8 cellular contexts compared by ENCODE assay signal in the genomic region with DNA sequence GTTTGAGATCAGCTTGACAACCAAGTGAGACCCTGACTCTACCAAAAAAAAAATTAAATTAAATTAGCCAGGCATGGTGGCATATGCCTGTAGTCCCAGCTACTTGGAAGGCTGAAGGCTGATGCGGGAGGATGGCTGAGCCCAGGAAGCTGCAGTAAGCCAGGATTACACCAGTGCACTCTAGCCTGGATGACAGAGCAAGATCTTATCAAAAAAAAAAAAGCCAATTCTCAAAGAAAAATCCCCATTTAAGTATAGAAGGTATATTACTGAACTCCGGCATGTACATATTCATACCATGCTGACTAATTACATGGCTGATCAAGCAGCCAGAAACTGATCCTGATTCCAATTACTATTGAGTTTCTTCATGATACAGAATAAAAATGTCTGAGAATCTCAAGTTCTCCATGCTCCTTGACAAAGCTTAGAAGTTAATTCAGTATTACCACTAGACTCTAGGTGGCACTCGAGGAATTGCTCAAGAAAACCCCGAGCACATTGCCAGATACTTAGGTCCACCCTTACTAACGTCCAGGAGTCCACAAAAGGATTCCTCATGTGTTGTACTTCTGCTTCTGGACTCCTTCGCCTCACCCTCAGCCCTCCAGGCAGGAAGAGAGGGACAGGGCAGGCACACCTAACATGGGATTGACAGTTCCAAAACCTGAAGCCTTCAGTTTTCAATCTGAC.
DNase-seq lines count a peak whose midpoint lies in the region; ATAC-seq and TF ChIP-seq lines count a peak whose summit lies in the region.

No MANE protein-coding gene starts in this region.

- no peaks in the 10 kb centered on the region for H3K9me3 ChIP-seq in DND-41 (ENCODE audit: insufficient read depth, low read length, severe bottlenecking)

- no peak overlapping the region for H3K4me2 ChIP-seq in DND-41 (ENCODE audit: insufficient read depth, low read length)

- no peak for ATAC-seq in DND-41 (ENCODE audit: insufficient read depth, low read depth)
- ATAC-seq in GM21367 (IDR thresholded peaks at IDR 0.05; ENCODE audit: unreplicated experiment), result peak; percentile 56
- ATAC-seq in SK-N-SH treated with all-trans-retinoic acid at 6 μM for 48 hours, result peak; percentile 96
- ATAC-seq in foreskin keratinocyte, result peak; percentile 52

- H3K9me3 Mint-ChIP-seq in activated CD4-positive, alpha-beta T cell treated with anti-CD3 and anti-CD28 coated beads, Interleukin-2, amount 10 ng/mL, durations not matched to agents 24 days and 14 days, result no peaks in the 10 kb centered on the region

- H3K27ac ChIP-seq in DND-41 (ENCODE audit: low read length), result no peak overlapping the region
- H3K27ac ChIP-seq in HL-60 (replicated peaks), result no peak overlapping the region
- peak overlapping the region; percentile 98 for H3K27ac ChIP-seq in foreskin keratinocyte

- H3K4me1 Mint-ChIP-seq in activated CD4-positive, alpha-beta T cell treated with anti-CD3 and anti-CD28 coated beads, Interleukin-2, amount 10 ng/mL, durations not matched to agents 24 days and 14 days, result no peaks in the 10 kb centered on the region

- no peak overlapping the region for H3K9ac ChIP-seq in DND-41 (ENCODE audit: low read depth, low read length)

- no peaks in the 10 kb centered on the region for H3K36me3 ChIP-seq in DND-41 (ENCODE audit: insufficient read depth, low read length)

- H3K4me3 Mint-ChIP-seq in activated CD4-positive, alpha-beta T cell treated with anti-CD3 and anti-CD28 coated beads, Interleukin-2, amount 10 ng/mL, durations not matched to agents 24 days and 14 days, result no peak overlapping the region

- H4K20me1 ChIP-seq in DND-41 (ENCODE audit: insufficient read depth, low read length), result peaks cover 52% of the 10 kb centered on the region

- DNase-seq in DND-41, result no peak
- peak in 1 of 2 experiments; percentile 33 for DNase-seq in HL-60 (ENCODE audit: low read depth in 1 of 2, low spot score in 1 of 2)
- DNase-seq in foreskin keratinocyte, result peak; percentile 80 to 93
- peak; percentile 40 for DNase-seq in putamen (ENCODE audit: low spot score)
- no peak for DNase-seq in activated CD4-positive, alpha-beta T cell treated with anti-CD3 and anti-CD28 coated beads, Interleukin-2, amount 10 ng/mL, durations not matched to agents 24 days and 14 days
- DNase-seq in activated CD8-positive, alpha-beta memory T cell treated with anti-CD3 and anti-CD28 coated beads for 24 hours, result no peak

- peaks cover 4% of the 10 kb centered on the region for H3K27me3 Mint-ChIP-seq in activated CD4-positive, alpha-beta T cell treated with anti-CD3 and anti-CD28 coated beads, Interleukin-2, amount 10 ng/mL, durations not matched to agents 24 days and 14 days

- no peak overlapping the region for H3K4me3 ChIP-seq in DND-41 (ENCODE audit: low read depth in 1 of 2, low read length in 2 of 2)
- no peak overlapping the region for H3K4me3 ChIP-seq in HL-60 (replicated peaks; ENCODE audit: insufficient read depth, low read length)

- H3K27me3 ChIP-seq in DND-41 (ENCODE audit: insufficient read depth, low read length, poor library complexity) (no peaks in the 10 kb centered on the region), HL-60 (ENCODE audit: insufficient read depth, poor library complexity, severe bottlenecking) (no peaks in the 10 kb centered on the region), foreskin keratinocyte (no peaks in the 10 kb centered on the region)

- no peak overlapping the region for H3K27ac Mint-ChIP-seq in activated CD4-positive, alpha-beta T cell treated with anti-CD3 and anti-CD28 coated beads, Interleukin-2, amount 10 ng/mL, durations not matched to agents 24 days and 14 days

- H3K4me1 ChIP-seq in DND-41 (ENCODE audit: insufficient read depth, low read length), result peaks cover 6% of the 10 kb centered on the region; the same call in 1 of the 2 replicates
- peaks cover 45% of the 10 kb centered on the region for H3K4me1 ChIP-seq in foreskin keratinocyte

- intact Hi-C loops in activated CD4-positive, alpha-beta T cell treated with anti-CD3 and anti-CD28 coated beads, Interleukin-2, amount 10 ng/mL, durations not matched to agents 24 days and 14 days (cut with micrococcal nuclease), result no loop called here

- no peaks in the 10 kb centered on the region for H3K36me3 Mint-ChIP-seq in activated CD4-positive, alpha-beta T cell treated with anti-CD3 and anti-CD28 coated beads, Interleukin-2, amount 10 ng/mL, durations not matched to agents 24 days and 14 days (ENCODE audit: low read depth)

- TF ChIP-seq CTCF in DND-41 (IDR thresholded peaks at IDR 0.05; ENCODE audit: borderline replicate concordance, extremely low read depth, low read length, poor library complexity, severe bottlenecking) (peak; percentile 15), HL-60 (IDR thresholded peaks at IDR 0.05; ENCODE audit: insufficient read depth, low read length) (peak; percentile 34), foreskin keratinocyte (conservative IDR thresholded peaks at IDR 0.05) (peak; percentile 86)

- peaks cover 73% of the 10 kb centered on the region for H3K79me2 ChIP-seq in DND-41 (ENCODE audit: insufficient read depth, low read length)

- no peak overlapping the region for H2AFZ ChIP-seq in DND-41 (ENCODE audit: low read depth, low read length)

TF ChIP-seq in SK-N-SH treated with all-trans-retinoic acid at 6 μM for 48 hours, 23 proteins besides CTCF, POLR2A, EP300 and RAD21:
- TF ChIP-seq, protein P1, sequence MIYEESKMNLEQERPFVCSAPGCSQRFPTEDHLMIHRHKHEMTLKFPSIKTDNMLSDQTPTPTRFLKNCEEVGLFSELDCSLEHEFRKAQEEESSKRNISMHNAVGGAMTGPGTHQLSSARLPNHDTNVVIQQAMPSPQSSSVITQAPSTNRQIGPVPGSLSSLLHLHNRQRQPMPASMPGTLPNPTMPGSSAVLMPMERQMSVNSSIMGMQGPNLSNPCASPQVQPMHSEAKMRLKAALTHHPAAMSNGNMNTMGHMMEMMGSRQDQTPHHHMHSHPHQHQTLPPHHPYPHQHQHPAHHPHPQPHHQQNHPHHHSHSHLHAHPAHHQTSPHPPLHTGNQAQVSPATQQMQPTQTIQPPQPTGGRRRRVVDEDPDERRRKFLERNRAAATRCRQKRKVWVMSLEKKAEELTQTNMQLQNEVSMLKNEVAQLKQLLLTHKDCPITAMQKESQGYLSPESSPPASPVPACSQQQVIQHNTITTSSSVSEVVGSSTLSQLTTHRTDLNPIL (CRISPR knock-in tag; IDR thresholded peaks at IDR 0.05; ENCODE audit: low read depth), result no peak
- TF ChIP-seq RARB (CRISPR knock-in tag; IDR thresholded peaks at IDR 0.05) (no peak), ARNTL (CRISPR knock-in tag; IDR thresholded peaks at IDR 0.05; ENCODE audit: borderline replicate concordance, low read depth) (no peak), TOX (CRISPR knock-in tag; IDR thresholded peaks at IDR 0.05; ENCODE audit: borderline replicate concordance) (no peak), ISL1 (CRISPR knock-in tag; IDR thresholded peaks at IDR 0.05) (no peak), ZNF565 (CRISPR knock-in tag; conservative IDR thresholded peaks at IDR 0.05; ENCODE audit: low read depth) (no peak), CSDC2 (CRISPR knock-in tag; IDR thresholded peaks at IDR 0.05) (no peak), GLIS3 (CRISPR knock-in tag; IDR thresholded peaks at IDR 0.05) (no peak), BACH2 (CRISPR knock-in tag; IDR thresholded peaks at IDR 0.05; ENCODE audit: borderline replicate concordance) (no peak)
- TF ChIP-seq, protein P2, sequence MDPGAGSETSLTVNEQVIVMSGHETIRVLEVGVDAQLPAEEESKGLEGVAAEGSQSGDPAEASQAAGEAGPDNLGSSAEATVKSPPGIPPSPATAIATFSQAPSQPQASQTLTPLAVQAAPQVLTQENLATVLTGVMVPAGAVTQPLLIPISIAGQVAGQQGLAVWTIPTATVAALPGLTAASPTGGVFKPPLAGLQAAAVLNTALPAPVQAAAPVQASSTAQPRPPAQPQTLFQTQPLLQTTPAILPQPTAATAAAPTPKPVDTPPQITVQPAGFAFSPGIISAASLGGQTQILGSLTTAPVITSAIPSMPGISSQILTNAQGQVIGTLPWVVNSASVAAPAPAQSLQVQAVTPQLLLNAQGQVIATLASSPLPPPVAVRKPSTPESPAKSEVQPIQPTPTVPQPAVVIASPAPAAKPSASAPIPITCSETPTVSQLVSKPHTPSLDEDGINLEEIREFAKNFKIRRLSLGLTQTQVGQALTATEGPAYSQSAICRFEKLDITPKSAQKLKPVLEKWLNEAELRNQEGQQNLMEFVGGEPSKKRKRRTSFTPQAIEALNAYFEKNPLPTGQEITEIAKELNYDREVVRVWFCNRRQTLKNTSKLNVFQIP (CRISPR knock-in tag; IDR thresholded peaks at IDR 0.05; ENCODE audit: borderline replicate concordance, low read depth), result no peak
- TF ChIP-seq, protein P3, sequence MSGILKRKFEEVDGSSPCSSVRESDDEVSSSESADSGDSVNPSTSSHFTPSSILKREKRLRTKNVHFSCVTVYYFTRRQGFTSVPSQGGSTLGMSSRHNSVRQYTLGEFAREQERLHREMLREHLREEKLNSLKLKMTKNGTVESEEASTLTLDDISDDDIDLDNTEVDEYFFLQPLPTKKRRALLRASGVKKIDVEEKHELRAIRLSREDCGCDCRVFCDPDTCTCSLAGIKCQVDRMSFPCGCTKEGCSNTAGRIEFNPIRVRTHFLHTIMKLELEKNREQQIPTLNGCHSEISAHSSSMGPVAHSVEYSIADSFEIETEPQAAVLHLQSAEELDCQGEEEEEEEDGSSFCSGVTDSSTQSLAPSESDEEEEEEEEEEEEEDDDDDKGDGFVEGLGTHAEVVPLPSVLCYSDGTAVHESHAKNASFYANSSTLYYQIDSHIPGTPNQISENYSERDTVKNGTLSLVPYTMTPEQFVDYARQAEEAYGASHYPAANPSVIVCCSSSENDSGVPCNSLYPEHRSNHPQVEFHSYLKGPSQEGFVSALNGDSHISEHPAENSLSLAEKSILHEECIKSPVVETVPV (CRISPR knock-in tag; IDR thresholded peaks at IDR 0.05), result no peak

Comparison
In these comparisons a context has a peak if more than half of its experiments do, and no peak if none do; other contexts are left out.
1. DNase-seq: peak in foreskin keratinocyte (2 of 2) and putamen (single experiment); none in DND-41 (single experiment), activated CD4-positive, alpha-beta T cell treated with anti-CD3 and anti-CD28 coated beads, Interleukin-2, amount 10 ng/mL, durations not matched to agents 24 days and 14 days (single experiment) and activated CD8-positive, alpha-beta memory T cell treated with anti-CD3 and anti-CD28 coated beads for 24 hours (single experiment).
2. CTCF ChIP-seq: peak in every context shown above with its lines; median percentile 86 in foreskin keratinocyte; 34 in HL-60; 15 in DND-41.